19 cellular contexts compared by ENCODE assay signal in genomic region chr12:123421314-123421713, GRCh38.
"Had no signal": no experiment of that assay in that cellular context is flagged by ENCODE, and none has a peak within 500 bp of the region (broad histone marks: within the 10 kb centered on the region; RNA-seq: fewer than 3 reads in every experiment).

No MANE protein-coding gene starts in this region.

- H3K27me3 Mint-ChIP-seq: natural killer cell treated with Interleukin-12 subunit alpha and Interleukin-12 subunit beta and Interleukin-15 and Interleukin-18, amount 100 ng/mL, for 72 hours had no signal

- ATAC-seq: body of pancreas; left cardiac atrium; mucosa of descending colon; natural killer cell treated with Interleukin-12 subunit alpha and Interleukin-12 subunit beta and Interleukin-15 and Interleukin-18, amount 100 ng/mL, for 72 hours; sciatic nerve had no signal

- DNase-seq: activated CD4-positive, alpha-beta T cell treated with anti-CD3 and anti-CD28 coated beads for 48 hours; activated naive CD4-positive, alpha-beta T cell treated with anti-CD3 and anti-CD28 coated beads, Interleukin-2, amount 50 U/mL, for 16 hours; body of pancreas; central memory CD4-positive, alpha-beta T cell; cortex of kidney; effector memory CD4-positive, alpha-beta T cell; erythroblast; hippocampal formation; immature natural killer cell; left cardiac atrium; mucosa of descending colon; stimulated activated CD4-positive, alpha-beta T cell treated with anti-CD3 and anti-CD28 coated beads, Interleukin-2, amount 100 ng/mL, for 48 hours; stomach; T-helper 9 cell had no signal

- H3K27ac Mint-ChIP-seq: activated T-helper 2 cell treated with anti-CD3 and anti-CD28 coated beads, Interferon-gamma antibody, Interleukin-2, Interleukin-4, amounts not matched to agents 10 μg/mL and 5 μg/mL and 100 μg/mL, durations not matched to agents 14 hours and 24 hours and 36 hours; immature natural killer cell; natural killer cell treated with Interleukin-12 subunit alpha and Interleukin-12 subunit beta and Interleukin-15 and Interleukin-18, amount 100 ng/mL, for 72 hours had no signal

- H3K9me3 ChIP-seq: body of pancreas, mucosa of descending colon, stomach, thoracic aorta had no signal

- H3K27ac ChIP-seq: body of pancreas, stomach, thoracic aorta, VCaP had no signal

- H3K4me1 ChIP-seq: body of pancreas, stomach had no signal

- H3K9me3 Mint-ChIP-seq: activated T-helper 2 cell treated with anti-CD3 and anti-CD28 coated beads, Interferon-gamma antibody, Interleukin-2, Interleukin-4, amounts not matched to agents 10 μg/mL and 5 μg/mL and 100 μg/mL, durations not matched to agents 14 hours and 24 hours and 36 hours; immature natural killer cell; natural killer cell treated with Interleukin-12 subunit alpha and Interleukin-12 subunit beta and Interleukin-15 and Interleukin-18, amount 100 ng/mL, for 72 hours had no signal

- H3K4me3 ChIP-seq: body of pancreas, mucosa of descending colon, stomach, thoracic aorta had no signal

- H3K4me3 Mint-ChIP-seq: immature natural killer cell; natural killer cell treated with Interleukin-12 subunit alpha and Interleukin-12 subunit beta and Interleukin-15 and Interleukin-18, amount 100 ng/mL, for 72 hours had no signal

- H3K27me3 ChIP-seq: body of pancreas, stomach had no signal
